23 cellular contexts compared by ENCODE assay signal in genomic region chr4:131093303-131093702, GRCh38.
DNase-seq lines count a peak whose midpoint lies in the region; ATAC-seq and TF ChIP-seq lines count a peak whose summit lies in the region.
"Had no signal": no experiment of that assay in that cellular context is flagged by ENCODE, and none has a peak within 500 bp of the region (broad histone marks: within the 10 kb centered on the region; RNA-seq: fewer than 3 reads in every experiment).

No MANE protein-coding gene starts in this region.

- H3K4me1 ChIP-seq in RWPE2 (ENCODE audit: insufficient read depth, poor library complexity, severe bottlenecking): no peaks in the 10 kb centered on the region
- H3K4me1 ChIP-seq: BLaER1 had no signal

- H3K36me3 ChIP-seq in RWPE2 (ENCODE audit: low read depth) (no peaks in the 10 kb centered on the region), H7 (replicated peaks; ENCODE audit: control insufficient read depth, insufficient read depth, low read length) (no peaks in the 10 kb centered on the region)
- H3K36me3 ChIP-seq: BLaER1 had no signal

- peak; percentile 87 for ATAC-seq in RWPE2 (ENCODE audit: low read depth)
- ATAC-seq: Panc1 had no signal

- H3K27me3 ChIP-seq in RWPE2 (ENCODE audit: insufficient read depth, poor library complexity, severe bottlenecking) (no peaks in the 10 kb centered on the region), H7 (ENCODE audit: control insufficient read depth, insufficient read depth, low read length) (no peaks in the 10 kb centered on the region)
- H3K27me3 ChIP-seq: BLaER1 had no signal

- intact Hi-C loops in CD14-positive monocyte (cut with micrococcal nuclease): no loop called here

- H3K9me3 ChIP-seq in RWPE2 (ENCODE audit: severe bottlenecking): no peaks in the 10 kb centered on the region
- H3K9me3 ChIP-seq: BLaER1 had no signal

- TF ChIP-seq CTCF in RWPE2 (IDR thresholded peaks at IDR 0.05; ENCODE audit: poor library complexity, severe bottlenecking) (no peak), CD14-positive monocyte (IDR thresholded peaks at IDR 0.05) (no peak)

- H3K4me1 Mint-ChIP-seq in CD14-positive monocyte: no peaks in the 10 kb centered on the region
- H3K4me1 Mint-ChIP-seq: CD8-positive, alpha-beta memory T cell; IgD-negative memory B cell had no signal

- no peak overlapping the region for H3K4me3 ChIP-seq in RWPE2 (ENCODE audit: severe bottlenecking)
- H3K4me3 ChIP-seq in H7 (ENCODE audit: insufficient read depth, low read depth, low read length): no peak overlapping the region
- H3K4me3 ChIP-seq: BLaER1, GM23248 had no signal

- H3K36me3 Mint-ChIP-seq in CD14-positive monocyte: no peaks in the 10 kb centered on the region
- H3K36me3 Mint-ChIP-seq: IgD-negative memory B cell had no signal

- peaks cover 0 to 2% (median 0%) of the 10 kb centered on the region in 3 donors for H3K27me3 Mint-ChIP-seq in CD14-positive monocyte (ENCODE audit: low read depth in 3 of 3)
- H3K27me3 Mint-ChIP-seq: CD8-positive, alpha-beta memory T cell; IgD-negative memory B cell had no signal

- H3K27ac ChIP-seq in RWPE2 (ENCODE audit: poor library complexity, severe bottlenecking): no peak overlapping the region
- H3K27ac ChIP-seq: BLaER1, GM23248, HL-60 had no signal

- no peak overlapping the region for H3K27ac Mint-ChIP-seq in CD14-positive monocyte
- H3K27ac Mint-ChIP-seq: CD8-positive, alpha-beta memory T cell; IgD-negative memory B cell had no signal

- H3K4me3 Mint-ChIP-seq in CD14-positive monocyte: no peak overlapping the region
- H3K4me3 Mint-ChIP-seq: CD8-positive, alpha-beta memory T cell; IgD-negative memory B cell had no signal

- no peaks in the 10 kb centered on the region for H3K9me3 Mint-ChIP-seq in CD14-positive monocyte

- DNase-seq in NCI-H510A treated with DMSO at 0.1 percent for 48 hours (lab: John Stamatoyannopoulos, UW) (peak; percentile 2), NCI-H510A (lab: John Stamatoyannopoulos, UW) (no peak), HPDE6-E6E7 (ENCODE audit: extremely low spot score) (peak; percentile 41), RWPE2 (ENCODE audit: low spot score) (no peak), renal cortical epithelial cell (ENCODE audit: low read depth) (peak; percentile 1), CD14-positive monocyte (ENCODE audit: low spot score) (no peak), H7 (no peak)
- DNase-seq: CD8-positive, alpha-beta memory T cell; GF-D8; GM23248; HCEC 1CT; Kasumi-1; MM.1S; NCI-H1092; NCI-H2081 treated with DMSO at 0.1 percent for 48 hours; NCI-H345; NCI-H526 treated with DMSO at 0.1 percent for 48 hours; Right ventricle myocardium superior; SW 1271 had no signal

Comparison
In these comparisons a context has a peak if more than half of its experiments do, and no peak if none do; other contexts are left out.
1. DNase-seq: peak in NCI-H510A treated with DMSO at 0.1 percent for 48 hours (single experiment), HPDE6-E6E7 (single experiment) and renal cortical epithelial cell (single experiment); none in NCI-H510A (single experiment), RWPE2 (single experiment), CD14-positive monocyte (single experiment) and H7 (single experiment).